8 cellular contexts compared by ENCODE assay signal in genomic region chr1:1399870-1400575, GRCh38. TPM values are rescaled to one million over a fixed set of nuclear protein-coding genes. Genes with fewer than 3 reads are reported as not detected.
DNase-seq lines count a peak whose midpoint lies in the region; ATAC-seq and TF ChIP-seq lines count a peak whose summit lies in the region.

No MANE protein-coding gene starts in this region.

- 10% methylated on average over 31 to 32 of the region's 34 CpGs for WGBS in mesodermal cell (ENCODE audit: insufficient coverage in 2 of 2), 2 experiments

- H3K9me3 ChIP-seq in mesodermal cell (ENCODE audit: control insufficient read depth, low read length), result no peaks in the 10 kb centered on the region

- H3K36me3 ChIP-seq in mesodermal cell (ENCODE audit: control insufficient read depth, insufficient read depth, low read length), result peaks cover 73% of the 10 kb centered on the region

- peak overlapping the region; percentile 90 for H3K27ac Mint-ChIP-seq in activated CD4-positive, alpha-beta T cell treated with anti-CD3 and anti-CD28 coated beads, Interleukin-2, amount 10 ng/mL, durations not matched to agents 24 days and 14 days

- peak overlapping the region; percentile 58 for H3K27ac ChIP-seq in mesodermal cell (ENCODE audit: low read depth, low read length, severe bottlenecking)

- TF ChIP-seq CTCF in choroid plexus epithelial cell (conservative IDR thresholded peaks at IDR 0.05; ENCODE audit: low read depth, low read length), result no peak

- ATAC-seq in HG02938 (IDR thresholded peaks at IDR 0.05; ENCODE audit: unreplicated experiment), result no peak

- intact Hi-C loops in activated CD4-positive, alpha-beta T cell treated with anti-CD3 and anti-CD28 coated beads, Interleukin-2, amount 10 ng/mL, durations not matched to agents 24 days and 14 days (cut with micrococcal nuclease), result loop anchor here (1.0 to 5.0 kb wide), 5 partner anchors 7 to 215 kb away; partner anchors contain the start of genes AURKAIP1, DVL1, MIB2 and MRPL20

- H3K4me3 ChIP-seq in choroid plexus epithelial cell (ENCODE audit: low read depth, low read length), result peak overlapping the region; percentile 99
- H3K4me3 ChIP-seq in mesodermal cell (ENCODE audit: extremely low read depth, insufficient read depth, low read length, poor library complexity, severe bottlenecking), result peak overlapping the region; percentile 95

- peak overlapping the region; percentile 92 for H3K4me3 Mint-ChIP-seq in activated CD4-positive, alpha-beta T cell treated with anti-CD3 and anti-CD28 coated beads, Interleukin-2, amount 10 ng/mL, durations not matched to agents 24 days and 14 days

- peaks cover 42% of the 10 kb centered on the region for H3K4me1 Mint-ChIP-seq in activated CD4-positive, alpha-beta T cell treated with anti-CD3 and anti-CD28 coated beads, Interleukin-2, amount 10 ng/mL, durations not matched to agents 24 days and 14 days

- no peaks in the 10 kb centered on the region for H3K27me3 Mint-ChIP-seq in activated CD4-positive, alpha-beta T cell treated with anti-CD3 and anti-CD28 coated beads, Interleukin-2, amount 10 ng/mL, durations not matched to agents 24 days and 14 days

- H3K36me3 Mint-ChIP-seq in activated CD4-positive, alpha-beta T cell treated with anti-CD3 and anti-CD28 coated beads, Interleukin-2, amount 10 ng/mL, durations not matched to agents 24 days and 14 days (ENCODE audit: low read depth), result peaks cover 68% of the 10 kb centered on the region

- peaks cover 26% of the 10 kb centered on the region for H3K4me1 ChIP-seq in mesodermal cell (ENCODE audit: control insufficient read depth, insufficient read depth, low read length, poor library complexity, severe bottlenecking)

- H3K9me3 Mint-ChIP-seq in activated CD4-positive, alpha-beta T cell treated with anti-CD3 and anti-CD28 coated beads, Interleukin-2, amount 10 ng/mL, durations not matched to agents 24 days and 14 days, result no peaks in the 10 kb centered on the region

- no peak for DNase-seq in activated CD4-positive, alpha-beta T cell treated with anti-CD3 and anti-CD28 coated beads, Interleukin-2, amount 10 ng/mL, durations not matched to agents 24 days and 14 days
- DNase-seq in activated CD4-positive, alpha-beta T cell treated with anti-CD3 and anti-CD28 coated beads for 1 hour, result no peak
- DNase-seq in NAMALWA (ENCODE audit: low spot score) (peak; percentile 59), choroid plexus epithelial cell (ENCODE audit: low read depth) (peak; percentile 46), occipital lobe (lab: John Stamatoyannopoulos, UW) (no peak), DMS 273 treated with DMSO at 0.1 percent for 48 hours (lab: John Stamatoyannopoulos, UW) (no peak)

RNA-seq across cellular contexts. Expression of gene CCNL2, which starts 0.9 kb away (rescaled TPM):
- 144 and 146 TPM in 2 replicates for total RNA-seq in activated CD4-positive, alpha-beta T cell treated with anti-CD3 and anti-CD28 coated beads, Interleukin-2, amount 10 ng/mL, durations not matched to agents 24 days and 14 days
- polyA plus RNA-seq in mesodermal cell (2013, experiment 1 of 2), result 176 TPM
- polyA plus RNA-seq in mesodermal cell (2013, experiment 2 of 2), result 168 TPM
- total RNA-seq in occipital lobe, result 116 TPM

RNA-seq across cellular contexts. Expression of gene MRPL20, which starts 7.1 kb away (rescaled TPM):
- total RNA-seq in activated CD4-positive, alpha-beta T cell treated with anti-CD3 and anti-CD28 coated beads, Interleukin-2, amount 10 ng/mL, durations not matched to agents 24 days and 14 days, result 187 and 194 TPM in 2 replicates
- 87.5 TPM for polyA plus RNA-seq in mesodermal cell (2013, experiment 1 of 2)
- polyA plus RNA-seq in mesodermal cell (2013, experiment 2 of 2), result 80.9 TPM
- 50.4 TPM for total RNA-seq in occipital lobe

RNA-seq across cellular contexts. Expression of gene ANKRD65, which starts 21.1 kb away (rescaled TPM):
- total RNA-seq in activated CD4-positive, alpha-beta T cell treated with anti-CD3 and anti-CD28 coated beads, Interleukin-2, amount 10 ng/mL, durations not matched to agents 24 days and 14 days, result not detected in 2 replicates
- 1.5 TPM for polyA plus RNA-seq in mesodermal cell (2013, experiment 1 of 2)
- 1.4 TPM for polyA plus RNA-seq in mesodermal cell (2013, experiment 2 of 2)
- total RNA-seq in occipital lobe, result 1.4 TPM

RNA-seq across cellular contexts. Expression of gene AURKAIP1, which starts 25.0 kb away (rescaled TPM):
- total RNA-seq in activated CD4-positive, alpha-beta T cell treated with anti-CD3 and anti-CD28 coated beads, Interleukin-2, amount 10 ng/mL, durations not matched to agents 24 days and 14 days, result 142 and 146 TPM in 2 replicates
- 103 TPM for polyA plus RNA-seq in mesodermal cell (2013, experiment 1 of 2)
- polyA plus RNA-seq in mesodermal cell (2013, experiment 2 of 2), result 83.9 TPM
- total RNA-seq in occipital lobe, result 26.2 TPM

RNA-seq across cellular contexts. Expression of gene VWA1, which starts 35.5 kb away (rescaled TPM):
- 4.9 and 5.2 TPM in 2 replicates for total RNA-seq in activated CD4-positive, alpha-beta T cell treated with anti-CD3 and anti-CD28 coated beads, Interleukin-2, amount 10 ng/mL, durations not matched to agents 24 days and 14 days
- 20.6 TPM for polyA plus RNA-seq in mesodermal cell (2013, experiment 1 of 2)
- polyA plus RNA-seq in mesodermal cell (2013, experiment 2 of 2), result 16.6 TPM
- total RNA-seq in occipital lobe, result 4.1 TPM

Comparison
In these comparisons a context has a peak if more than half of its experiments do, and no peak if none do; other contexts are left out.
1. DNase-seq: peak in NAMALWA (single experiment) and choroid plexus epithelial cell (single experiment); none in activated CD4-positive, alpha-beta T cell treated with anti-CD3 and anti-CD28 coated beads, Interleukin-2, amount 10 ng/mL, durations not matched to agents 24 days and 14 days (single experiment), activated CD4-positive, alpha-beta T cell treated with anti-CD3 and anti-CD28 coated beads for 1 hour (single experiment), occipital lobe (single experiment) and DMS 273 treated with DMSO at 0.1 percent for 48 hours (single experiment).